22 cellular contexts compared by ENCODE assay signal in the genomic region with DNA sequence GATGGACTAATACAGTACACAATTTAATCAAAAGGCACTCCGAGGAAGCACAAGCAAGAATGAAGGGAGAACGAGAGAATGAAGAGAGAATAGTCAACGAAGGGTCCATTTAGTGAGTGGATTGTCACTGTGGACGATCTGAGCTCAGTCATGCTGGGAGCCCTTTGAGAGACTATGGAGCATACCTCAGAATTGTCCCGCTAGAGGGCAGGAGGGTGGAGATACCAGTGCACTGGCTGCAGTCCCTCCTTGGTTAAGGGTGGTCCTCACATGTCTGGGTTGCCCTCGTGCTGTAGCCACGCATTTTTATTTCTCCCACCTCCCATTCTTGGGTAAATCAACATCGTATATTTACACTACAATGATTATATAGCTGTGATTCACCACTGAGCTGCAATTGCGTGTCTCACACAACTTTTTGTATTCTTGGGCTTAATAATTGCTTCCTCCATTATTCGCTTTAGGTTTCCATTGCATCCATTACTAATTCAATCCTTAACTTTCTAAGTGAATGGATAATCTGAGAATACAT. TPM values are rescaled to one million over a fixed set of nuclear protein-coding genes. Genes with fewer than 3 reads are reported as not detected.
"Had no signal": no experiment of that assay in that cellular context is flagged by ENCODE, and none has a peak within 500 bp of the region (broad histone marks: within the 10 kb centered on the region; RNA-seq: fewer than 3 reads in every experiment).

No MANE protein-coding gene starts in this region.

- DNase-seq: NCI-H1048, NCI-H1105, NCI-H1417, NCI-H1436 treated with DMSO at 0.1 percent for 48 hours, NCI-H1694, NCI-H187 treated with DMSO at 0.1 percent for 48 hours, NCI-H2029 treated with DMSO at 0.1 percent for 48 hours, NCI-H2171 treated with DMSO at 0.1 percent for 48 hours, NCI-H345, NCI-H446 treated with DMSO at 0.1 percent for 48 hours, NCI-H510A treated with DMSO at 0.1 percent for 48 hours, NCI-H748 treated with DMSO at 0.1 percent for 48 hours, SHP77, SW 1271, T-cell had no signal

- H3K4me1 Mint-ChIP-seq: IgD-negative memory B cell, T-cell had no signal

- H3K36me3 Mint-ChIP-seq: T-cell had no signal

- H3K27ac Mint-ChIP-seq: IgD-negative memory B cell; T-cell; T-helper 1 cell treated with Interleukin-12 subunit alpha and Interleukin-12 subunit beta and Interleukin-4 antibody, amounts not matched to agents 30 μg/mL and 1 μg/mL, for 36 hours had no signal

- H3K4me3 Mint-ChIP-seq: IgD-negative memory B cell; T-cell; T-helper 1 cell treated with Interleukin-12 subunit alpha and Interleukin-12 subunit beta and Interleukin-4 antibody, amounts not matched to agents 30 μg/mL and 1 μg/mL, for 36 hours had no signal

- H3K9me3 Mint-ChIP-seq: T-helper 1 cell treated with Interleukin-12 subunit alpha and Interleukin-12 subunit beta and Interleukin-4 antibody, amounts not matched to agents 30 μg/mL and 1 μg/mL, for 36 hours had no signal

- H3K27ac ChIP-seq: RWPE1 had no signal

- ATAC-seq: Panc1, T-cell had no signal

RNA-seq across cellular contexts. Expression of gene FAM20A, which starts 33.2 kb away (rescaled TPM):
- total RNA-seq: HT1080, LHCN-M2, MCF 10A had no signal
- polyA plus RNA-seq: IgD-negative memory B cell had no signal
